15 cellular contexts compared by ENCODE assay signal in the genomic region with DNA sequence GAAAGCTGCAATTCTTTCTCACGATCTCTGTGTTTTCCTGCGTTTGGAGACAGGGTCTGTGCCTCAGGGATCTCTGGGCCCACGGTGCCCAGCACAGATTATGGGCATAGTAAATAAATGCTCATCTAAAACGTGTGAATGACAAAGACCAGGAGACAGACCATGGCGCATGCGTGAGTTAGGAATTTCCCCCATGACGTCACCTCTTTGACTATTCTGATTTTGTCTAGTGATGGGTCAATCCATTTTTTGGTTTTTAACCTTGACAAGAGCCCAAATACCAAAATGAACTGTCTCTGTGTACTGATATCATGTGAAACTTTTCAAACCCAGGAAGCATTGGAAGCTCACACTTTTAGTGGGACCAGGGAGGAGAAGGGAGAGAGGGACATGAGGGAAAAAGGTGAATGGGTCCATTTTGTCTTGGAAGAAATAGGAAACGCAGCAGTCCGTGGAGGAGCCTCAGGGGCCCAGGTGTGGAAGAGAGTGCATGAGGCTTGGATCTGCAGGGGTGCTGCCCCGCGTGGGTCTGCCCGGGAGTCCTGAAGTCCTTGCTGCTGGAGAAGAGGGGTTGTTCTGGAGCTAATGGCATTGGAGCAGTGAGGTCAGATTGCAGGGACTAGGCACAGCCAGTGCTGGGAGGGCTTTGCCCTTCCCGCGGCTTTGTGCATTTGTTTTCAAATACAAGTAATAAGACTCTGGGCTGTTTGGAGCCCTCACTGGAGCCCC.
"Had no signal": no experiment of that assay in that cellular context is flagged by ENCODE, and none has a peak within 500 bp of the region (broad histone marks: within the 10 kb centered on the region; RNA-seq: fewer than 3 reads in every experiment).

No MANE protein-coding gene starts in this region.

- DNase-seq: activated CD4-positive, alpha-beta T cell treated with anti-CD3 and anti-CD28 coated beads, Interleukin-2, amount 50 U/mL, for 4 hours; activated CD4-positive, CD25-positive, alpha-beta regulatory T cell treated with anti-CD3 and anti-CD28 coated beads, Interleukin-2, amount 50 U/mL, for 72 hours; activated naive CD4-positive, alpha-beta T cell treated with anti-CD3 and anti-CD28 coated beads, Interleukin-2, amount 50 U/mL, for 16 hours; central memory CD4-positive, alpha-beta T cell; hypothalamus; kidney; left lung; sigmoid colon; stimulated activated CD4-positive, alpha-beta T cell treated with anti-CD3 and anti-CD28 coated beads, Interleukin-1b, Interleukin-23, amount 100 ng/mL, for 48 hours; stimulated activated naive CD8-positive, alpha-beta T cell treated with anti-CD3 and anti-CD28 coated beads, Interleukin-15, amount 100 ng/mL, for 72 hours; T1000 had no signal

- H3K36me3 ChIP-seq: left lung, sigmoid colon had no signal

- H3K4me3 Mint-ChIP-seq: memory B cell; stimulated activated naive CD8-positive, alpha-beta T cell treated with anti-CD3 and anti-CD28 coated beads, Interleukin-15, amount 100 ng/mL, for 72 hours had no signal

- H3K27ac ChIP-seq: SK-N-MC had no signal

- H3K4me3 ChIP-seq: coronary artery, left lung, sigmoid colon, SK-N-MC had no signal

- H3K9me3 ChIP-seq: sigmoid colon had no signal

- ATAC-seq: esophagus mucosa; left lung; stimulated activated naive CD8-positive, alpha-beta T cell treated with anti-CD3 and anti-CD28 coated beads, Interleukin-15, amount 100 ng/mL, for 72 hours had no signal

- H3K4me1 Mint-ChIP-seq: memory B cell had no signal

- H3K27ac Mint-ChIP-seq: memory B cell had no signal

- H3K27me3 ChIP-seq: left lung, sigmoid colon had no signal

- FAIRE-seq: kidney had no signal
